33 cellular contexts compared by ENCODE assay signal in genomic region chr1:173173388-173173787, GRCh38.
"Had no signal": no experiment of that assay in that cellular context is flagged by ENCODE, and none has a peak within 500 bp of the region (broad histone marks: within the 10 kb centered on the region; RNA-seq: fewer than 3 reads in every experiment).

No MANE protein-coding gene starts in this region.

- H3K4me3 ChIP-seq: adrenal gland, ascending aorta, body of pancreas, breast epithelium, cardiac muscle cell had no signal

- DNase-seq: activated effector memory CD4-positive, alpha-beta T cell treated with anti-CD3 and anti-CD28 coated beads, Interleukin-2, amount 50 U/mL, for 16 hours; activated effector memory CD4-positive, alpha-beta T cell treated with Interleukin-2 at 50 U/mL for 16 hours; activated gamma-delta T cell; activated gamma-delta T cell treated with Interleukin-2 at 50 U/mL for 16 hours; activated naive CD4-positive, alpha-beta T cell; activated naive CD4-positive, alpha-beta T cell treated with anti-CD3 and anti-CD28 coated beads for 36 hours; activated naive CD4-positive, alpha-beta T cell treated with anti-CD3 and anti-CD28 coated beads, Interleukin-2, amount 10 ng/mL, durations not matched to agents 7 days and 5 days; activated naive CD4-positive, alpha-beta T cell treated with anti-CD3 and anti-CD28 coated beads, Interleukin-2, amount 50 U/mL, for 16 hours; activated naive CD4-positive, alpha-beta T cell treated with Interleukin-2 at 50 U/mL for 16 hours; activated naive CD8-positive, alpha-beta T cell treated with anti-CD3 and anti-CD28 coated beads for 36 hours; activated naive CD8-positive, alpha-beta T cell treated with anti-CD3 and anti-CD28 coated beads, Interleukin-2, amount 10 ng/mL, durations not matched to agents 7 days and 5 days; activated naive CD8-positive, alpha-beta T cell treated with anti-CD3 and anti-CD28 coated beads, Interleukin-2, amount 50 U/mL, for 24 hours; activated T-cell treated with anti-CD3 and anti-CD28 coated beads, Interleukin-2, amount 50 U/mL, for 24 hours; activated T-cell treated with anti-CD3 and anti-CD28 coated beads, Interleukin-2, amount 50 U/mL, for 4 hours; activated T-cell treated with anti-CD3 and anti-CD28 coated beads, Interleukin-2, amount 50 U/mL, for 48 hours; activated T-cell treated with anti-CD3 and anti-CD28 coated beads, Interleukin-2, amount 50 U/mL, for 72 hours; adrenal gland; amniotic stem cell; amygdala; anterior cingulate cortex; aorta; body of pancreas; brain microvascular endothelial cell; caudate nucleus; central memory CD4-positive, alpha-beta T cell; cerebellar nuclear complex had no signal

- ATAC-seq: activated naive CD4-positive, alpha-beta T cell treated with anti-CD3 and anti-CD28 coated beads, Interleukin-2, amount 50 U/mL, for 72 hours; activated naive CD8-positive, alpha-beta T cell treated with anti-CD3 and anti-CD28 coated beads, Interleukin-2, amount 50 U/mL, for 24 hours; activated T-cell treated with anti-CD3 and anti-CD28 coated beads, Interleukin-2, amount 50 U/mL, for 4 hours; activated T-cell treated with anti-CD3 and anti-CD28 coated beads, Interleukin-2, amount 50 U/mL, for 72 hours; activated T-helper 17 cell treated with anti-CD3 and anti-CD28 coated beads, Interleukin-2, amount 50 U/mL, for 72 hours; body of pancreas had no signal

- H3K36me3 ChIP-seq: adrenal gland, ascending aorta, brain microvascular endothelial cell, breast epithelium, cardiac muscle cell had no signal

- FAIRE-seq: astrocyte, bronchial epithelial cell had no signal

- H3K4me1 ChIP-seq: adrenal gland, ascending aorta, body of pancreas, breast epithelium had no signal

- H3K27ac ChIP-seq: adrenal gland, ascending aorta, body of pancreas, brain microvascular endothelial cell, breast epithelium, cardiac muscle cell had no signal

- H3K27me3 ChIP-seq: adrenal gland, ascending aorta, body of pancreas, brain microvascular endothelial cell, breast epithelium, cardiac muscle cell had no signal
